ENCODE assay signal across 15 cellular contexts in genomic region chr2:130599391-130599790, GRCh38. TPM values are rescaled to one million over a fixed set of nuclear protein-coding genes. Genes with fewer than 3 reads are reported as not detected.
"Had no signal": no experiment of that assay in that cellular context is flagged by ENCODE, and none has a peak within 500 bp of the region (broad histone marks: within the 10 kb centered on the region; RNA-seq: fewer than 3 reads in every experiment).

Gene CFC1, minus strand, starts transcription at chr2:130599575. Its CDS starts 288 bp downstream, at chr2:130599287.

RNA-seq across cellular contexts. Expression of gene CFC1, which starts in this region (rescaled TPM):
- total RNA-seq: activated B cell treated with CpG ODN at 0.5 μM for 24 hours; activated CD4-positive, alpha-beta memory T cell treated with anti-CD3 and anti-CD28 coated beads for 36 hours; activated CD4-positive, alpha-beta T cell treated with anti-CD3 and anti-CD28 coated beads, Interleukin-2, amount 10 ng/mL, durations not matched to agents 24 days and 14 days; activated CD8-positive, alpha-beta memory T cell treated with anti-CD3 and anti-CD28 coated beads for 36 hours; activated CD8-positive, alpha-beta T cell treated with anti-CD3 and anti-CD28 coated beads for 36 hours; activated naive CD4-positive, alpha-beta T cell treated with anti-CD3 and anti-CD28 coated beads for 36 hours; activated naive CD4-positive, alpha-beta T cell treated with anti-CD3 and anti-CD28 coated beads, Interleukin-2, amount 50 U/mL, for 72 hours; activated naive CD8-positive, alpha-beta T cell treated with anti-CD3 and anti-CD28 coated beads for 36 hours; activated T-cell treated with anti-CD3 and anti-CD28 coated beads, Interleukin-2, amount 50 U/mL, for 72 hours; activated T-helper 1 cell treated with anti-CD3 and anti-CD28 coated beads, Interleukin-12 subunit alpha, Interleukin-12 subunit beta, Interleukin-2, Interleukin-4 antibody, amounts not matched to agents 30 ng/mL and 10 ng/mL and 1 ng/mL, durations not matched to agents 14 hours and 24 hours and 36 hours; activated T-helper 17 cell treated with anti-CD3 and anti-CD28 coated beads, Interleukin-2, amount 50 U/mL, for 72 hours; aorta; astrocyte; bronchial epithelial cell; cardiac septum had no signal
- polyA plus RNA-seq: aorta had no signal
